ENCODE assay signal across 29 cellular contexts in genomic region chr13:101996906-101997408, GRCh38.
"Had no signal": no experiment of that assay in that cellular context is flagged by ENCODE, and none has a peak within 500 bp of the region (broad histone marks: within the 10 kb centered on the region; RNA-seq: fewer than 3 reads in every experiment).

No MANE protein-coding gene starts in this region.

- DNase-seq: activated CD4-positive, alpha-beta memory T cell treated with anti-CD3 and anti-CD28 coated beads for 36 hours; activated CD4-positive, alpha-beta T cell treated with anti-CD3 and anti-CD28 coated beads, Interleukin-2, amount 10 ng/mL, durations not matched to agents 24 days and 14 days; activated CD4-positive, CD25-positive, alpha-beta regulatory T cell treated with anti-CD3 and anti-CD28 coated beads, Interleukin-2, amount 50 U/mL, for 72 hours; activated CD8-positive, alpha-beta memory T cell treated with anti-CD3 and anti-CD28 coated beads, Interleukin-2, amount 50 U/mL, for 4 hours; activated effector memory CD4-positive, alpha-beta T cell treated with anti-CD3 and anti-CD28 coated beads, Interleukin-2, amount 50 U/mL, for 16 hours; activated naive CD4-positive, alpha-beta T cell treated with anti-CD3 and anti-CD28 coated beads for 36 hours; activated naive CD8-positive, alpha-beta T cell treated with anti-CD3 and anti-CD28 coated beads for 36 hours; activated T-cell treated with anti-CD3 and anti-CD28 coated beads, Interleukin-2, amount 50 U/mL, for 1 hour; adrenal gland; aorta; body of pancreas; cerebellar nuclear complex; colonic mucosa; effector CD8-positive, alpha-beta T cell; esophagus squamous epithelium; foreskin melanocyte; glutamatergic neuron; islet precursor cell; left cardiac atrium; left ventricle myocardium superior; naive thymus-derived CD4-positive, alpha-beta T cell; ovary; retina; small intestine; stimulated activated CD4-positive, alpha-beta T cell treated with anti-CD3 and anti-CD28 coated beads, Interleukin-4, amount 100 ng/mL, for 4 hours; stimulated activated naive B cell treated with anti-CD40 and anti-IgM and Interleukin-4, amounts not matched to agents 10 μg/mL and 1 μg/mL and 100 μg/mL, for 72 hours; T1000; testis; transverse colon had no signal
